14 cellular contexts compared by ENCODE assay signal in genomic region chr14:60819575-60819974, GRCh38.
DNase-seq lines count a peak whose midpoint lies in the region; ATAC-seq, FAIRE-seq and TF ChIP-seq lines count a peak whose summit lies in the region.
"Had no signal": no experiment of that assay in that cellular context is flagged by ENCODE, and none has a peak within 500 bp of the region (broad histone marks: within the 10 kb centered on the region; RNA-seq: fewer than 3 reads in every experiment).

No MANE protein-coding gene starts in this region.

- H3K36me3 ChIP-seq in right lobe of liver, result peaks cover 0 to 2% (median 0%) of the 10 kb centered on the region in 4 donors

- H3K4me1 ChIP-seq in right lobe of liver, result peaks cover 0 to 34% (median 7%) of the 10 kb centered on the region in 4 donors
- H3K4me1 ChIP-seq: Caco-2 had no signal

- H3K4me3 ChIP-seq in right lobe of liver, result no peak overlapping the region

- 25% methylated on average over 4 of the region's 4 CpGs for WGBS in right lobe of liver (ENCODE audit: insufficient coverage, low coverage, low lambda C conversion rate, missing lambda C conversion rate)

- TF ChIP-seq POLR2A in right lobe of liver (IDR thresholded peaks at IDR 0.05), result no peak
- TF ChIP-seq POLR2A in H54 (IDR thresholded peaks at IDR 0.05; ENCODE audit: low read depth, low read length), result no peak

- TF ChIP-seq CTCF in right lobe of liver (IDR thresholded peaks at IDR 0.05), result no peak

- no peaks in the 10 kb centered on the region for H3K27me3 ChIP-seq in right lobe of liver

- DNase-seq in HTR-8/SVneo (ENCODE audit: insufficient read length, low spot score) (no peak), right lobe of liver (no peak), H54 (ENCODE audit: insufficient read length, low spot score) (no peak), NCI-H2227 (lab: John Stamatoyannopoulos, UW; ENCODE audit: unreplicated experiment) (no peak), HUDEP-2 (lab: John Stamatoyannopoulos, UW; ENCODE audit: unreplicated experiment in 76 of 76) (no peak)
- DNase-seq: Caco-2; CD8-positive, alpha-beta T cell; DND-41; GDM1; HCEC 1CT; HFFc6 had no signal

- intact Hi-C loops in right lobe of liver (cut with DNase I), result no loop called here

- ATAC-seq in right lobe of liver, result peak; percentile 94 to 98 (median 95)
- ATAC-seq: CD8-positive, alpha-beta T cell had no signal

- FAIRE-seq in HTR-8/SVneo (lab: Jason Lieb, UNC) (peak; percentile 96), islet of Langerhans (lab: Jason Lieb, UNC) (peak; percentile 83), H54 (lab: Jason Lieb, UNC) (no peak)
- FAIRE-seq: GM12892, H1 had no signal

- H3K27ac ChIP-seq in right lobe of liver, result peak overlapping the region in 2 of 3 donors; percentile 17 to 39

- no peaks in the 10 kb centered on the region for H3K9me3 ChIP-seq in right lobe of liver
- H3K9me3 ChIP-seq: Caco-2 had no signal
